17 cellular contexts compared by ENCODE assay signal in genomic region chr17:75643033-75644017, GRCh38. TPM values are rescaled to one million over a fixed set of nuclear protein-coding genes. Genes with fewer than 3 reads are reported as not detected.
DNase-seq lines count a peak whose midpoint lies in the region; ATAC-seq and TF ChIP-seq lines count a peak whose summit lies in the region.
"Had no signal": no experiment of that assay in that cellular context is flagged by ENCODE, and none has a peak within 500 bp of the region (broad histone marks: within the 10 kb centered on the region; RNA-seq: fewer than 3 reads in every experiment).

No MANE protein-coding gene starts in this region.

- H3K27me3 ChIP-seq in muscle layer of duodenum (ENCODE audit: low read depth, low read length) = no peaks in the 10 kb centered on the region
- H3K27me3 ChIP-seq in upper lobe of right lung = no peaks in the 10 kb centered on the region
- no peaks in the 10 kb centered on the region for H3K27me3 ChIP-seq in esophagus muscularis mucosa

- ATAC-seq in Right ventricle myocardium inferior = peak; percentile 14
- no peak for ATAC-seq in left ventricle myocardium superior
- peak; percentile 67 for ATAC-seq in esophagus mucosa
- no peak for ATAC-seq in upper lobe of right lung
- no peak for ATAC-seq in HG02973 (IDR thresholded peaks at IDR 0.05; ENCODE audit: unreplicated experiment)
- ATAC-seq: activated naive CD4-positive, alpha-beta T cell treated with anti-CD3 and anti-CD28 coated beads, Interleukin-2, amount 50 U/mL, for 72 hours; natural killer cell had no signal

- intact Hi-C loops in Right ventricle myocardium inferior (cut with DNase I) = no loop called here
- intact Hi-C loops in left ventricle myocardium superior (cut with micrococcal nuclease) = no loop called here
- intact Hi-C loops in upper lobe of right lung (cut with DNase I) = no loop called here
- intact Hi-C loops in esophagus muscularis mucosa (cut with DNase I) = no loop called here

- H3K9me3 ChIP-seq in muscle layer of duodenum (ENCODE audit: control insufficient read depth in 1 of 2, low read length in 2 of 2) (no peaks in the 10 kb centered on the region), upper lobe of right lung (no peaks in the 10 kb centered on the region), esophagus muscularis mucosa (no peaks in the 10 kb centered on the region)

- H3K4me3 ChIP-seq in muscle layer of duodenum (ENCODE audit: low read depth in 1 of 2, low read length in 2 of 2) (no peak overlapping the region), upper lobe of right lung (no peak overlapping the region), esophagus muscularis mucosa (no peak overlapping the region)
- H3K4me3 ChIP-seq: SK-N-MC had no signal

- TF ChIP-seq EP300 in esophagus muscularis mucosa (IDR thresholded peaks at IDR 0.05) = no peak

- peaks cover 4 to 26% of the 10 kb centered on the region in 2 donors for H3K36me3 ChIP-seq in muscle layer of duodenum (ENCODE audit: control insufficient read depth in 1 of 2, insufficient read depth in 2 of 2, low read length in 2 of 2)
- no peaks in the 10 kb centered on the region for H3K36me3 ChIP-seq in upper lobe of right lung
- peaks cover 0 to 77% (median 28%) of the 10 kb centered on the region in 4 donors for H3K36me3 ChIP-seq in esophagus muscularis mucosa

- H3K4me1 ChIP-seq in muscle layer of duodenum (ENCODE audit: control insufficient read depth in 1 of 2, insufficient read depth in 2 of 2, low read length in 2 of 2) = no peaks in the 10 kb centered on the region
- peaks cover 16% of the 10 kb centered on the region for H3K4me1 ChIP-seq in upper lobe of right lung
- peaks cover 0 to 21% (median 0%) of the 10 kb centered on the region in 4 donors for H3K4me1 ChIP-seq in esophagus muscularis mucosa

- no peak for TF ChIP-seq CTCF in upper lobe of right lung (IDR thresholded peaks at IDR 0.05)
- TF ChIP-seq CTCF in esophagus muscularis mucosa (IDR thresholded peaks at IDR 0.05) = no peak

- TF ChIP-seq POLR2A in esophagus muscularis mucosa (IDR thresholded peaks at IDR 0.05; ENCODE audit: low read depth) = no peak

- DNase-seq in Right ventricle myocardium inferior (ENCODE audit: missing footprints) (no peak), left ventricle myocardium superior (no peak), upper lobe of right lung (no peak), MV-4-11 (lab: John Stamatoyannopoulos, UW) (no peak), esophagus muscularis mucosa (ENCODE audit: extremely low spot score) (no peak)
- DNase-seq: cerebellar nuclear complex; KG1; natural killer cell; NCI-H2029; NK-92 treated with Interleukin-12 subunit alpha and Interleukin-12 subunit beta, amount 100 ng/mL, for 24 hours; WERI-Rb-1 had no signal

- H3K27ac ChIP-seq in muscle layer of duodenum (ENCODE audit: low read length) (peak overlapping the region; percentile 18), upper lobe of right lung (peak overlapping the region; percentile 47), esophagus muscularis mucosa (replicated peaks in 1 of 4) (no peak overlapping the region)
- H3K27ac ChIP-seq: SK-N-MC, WERI-Rb-1 had no signal

- WGBS in esophagus muscularis mucosa = 91% methylated on average over 16 of the region's 22 CpGs

RNA-seq across cellular contexts. Expression of gene SMIM5, which starts 10.1 kb away (rescaled TPM):
- total RNA-seq in Right ventricle myocardium inferior (11.4 TPM), left ventricle myocardium superior (15.8 TPM), esophagus mucosa (10.1 TPM), upper lobe of right lung (0.84 TPM), esophagus muscularis mucosa (1 to 10 TPM; 4.3 to 6.6 (median 5.6) TPM)
- total RNA-seq: A673 had no signal

RNA-seq across cellular contexts. Expression of gene RECQL5, which starts 23.6 kb away (rescaled TPM):
- total RNA-seq in Right ventricle myocardium inferior = 15.9 TPM
- 14.3 TPM for total RNA-seq in left ventricle myocardium superior
- total RNA-seq in esophagus mucosa = 36.6 TPM
- total RNA-seq in upper lobe of right lung = 43.1 TPM
- 10 to 100 TPM in 3 of 4 donors, 1 to 10 TPM in 1; 6.3 to 14.7 (median 11.9) TPM for total RNA-seq in esophagus muscularis mucosa

RNA-seq across cellular contexts. Expression of gene SAP30BP, which starts 23.8 kb away (rescaled TPM):
- 47.4 TPM for total RNA-seq in Right ventricle myocardium inferior
- 47.8 TPM for total RNA-seq in left ventricle myocardium superior
- total RNA-seq in esophagus mucosa = 46.3 TPM
- 71.4 TPM for total RNA-seq in upper lobe of right lung
- 10 to 100 TPM; 50.3 to 81.3 (median 77.6) TPM for total RNA-seq in esophagus muscularis mucosa

RNA-seq across cellular contexts. Expression of gene MYO15B, which starts 55.7 kb away (rescaled TPM):
- total RNA-seq in Right ventricle myocardium inferior = 43.7 TPM
- total RNA-seq in left ventricle myocardium superior = 48.2 TPM
- 15.6 TPM for total RNA-seq in esophagus mucosa
- 193 TPM for total RNA-seq in upper lobe of right lung
- 10 to 100 TPM; 34.5 to 61.9 (median 43.4) TPM for total RNA-seq in esophagus muscularis mucosa

Comparison
In these comparisons a context has a peak if more than half of its experiments do, and no peak if none do; other contexts are left out.
1. ATAC-seq: peak in Right ventricle myocardium inferior (single experiment) and esophagus mucosa (single experiment); none in left ventricle myocardium superior (single experiment), upper lobe of right lung (single experiment) and HG02973 (single experiment).
2. H3K27ac ChIP-seq: peak in muscle layer of duodenum (single experiment) and upper lobe of right lung (single experiment); none in esophagus muscularis mucosa (0 of 4).